1 cellular context compared by ENCODE assay signal in genomic region chrX:46844913-46845312, GRCh38.
TF ChIP-seq lines count a peak whose summit lies in the region.

No MANE protein-coding gene starts in this region.

TF ChIP-seq in H1, 55 proteins besides CTCF, POLR2A, EP300 and RAD21:
- TF ChIP-seq YY1 (IDR thresholded peaks at IDR 0.05; ENCODE audit: low read depth, low read length) (no peak), NANOG (IDR thresholded peaks at IDR 0.05; ENCODE audit: insufficient read depth, low read depth, low read length, poor library complexity, severe bottlenecking) (no peak), RBBP5 (IDR thresholded peaks at IDR 0.05; ENCODE audit: borderline replicate concordance, low read depth, low read length) (no peak), GTF2F1 (IDR thresholded peaks at IDR 0.05; ENCODE audit: borderline replicate concordance, low read depth, low read length) (no peak), CTBP2 (IDR thresholded peaks at IDR 0.05; ENCODE audit: borderline replicate concordance, insufficient read depth, insufficient read length, low read length) (no peak)
- TF ChIP-seq, protein P1, sequence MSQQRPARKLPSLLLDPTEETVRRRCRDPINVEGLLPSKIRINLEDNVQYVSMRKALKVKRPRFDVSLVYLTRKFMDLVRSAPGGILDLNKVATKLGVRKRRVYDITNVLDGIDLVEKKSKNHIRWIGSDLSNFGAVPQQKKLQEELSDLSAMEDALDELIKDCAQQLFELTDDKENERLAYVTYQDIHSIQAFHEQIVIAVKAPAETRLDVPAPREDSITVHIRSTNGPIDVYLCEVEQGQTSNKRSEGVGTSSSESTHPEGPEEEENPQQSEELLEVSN (IDR thresholded peaks at IDR 0.05) = no peak
